Comparison of ENCODE assay signal across 36 cellular contexts in genomic region chr14:35975814-35976213, GRCh38.
"Had no signal": no experiment of that assay in that cellular context is flagged by ENCODE, and none has a peak within 500 bp of the region (broad histone marks: within the 10 kb centered on the region; RNA-seq: fewer than 3 reads in every experiment).

No MANE protein-coding gene starts in this region.

- H3K36me3 ChIP-seq: adrenal gland, brain microvascular endothelial cell, breast epithelium, WERI-Rb-1 had no signal

- H3K36me3 Mint-ChIP-seq: activated CD8-positive, alpha-beta memory T cell treated with anti-CD3 and anti-CD28 coated beads, Interleukin-2, amount 10 ng/mL, durations not matched to agents 7 days and 5 days; activated naive CD4-positive, alpha-beta T cell treated with anti-CD3 and anti-CD28 coated beads, Interleukin-2, amount 50 U/mL, for 72 hours; activated naive CD8-positive, alpha-beta T cell treated with anti-CD3 and anti-CD28 coated beads for 36 hours had no signal

- H3K27ac ChIP-seq: adrenal gland, body of pancreas, brain microvascular endothelial cell, breast epithelium, WERI-Rb-1 had no signal

- H3K4me1 Mint-ChIP-seq: activated CD4-positive, alpha-beta memory T cell treated with anti-CD3 and anti-CD28 coated beads, Interleukin-2, amount 10 ng/mL, durations not matched to agents 7 days and 5 days; activated CD4-positive, alpha-beta T cell treated with anti-CD3 and anti-CD28 coated beads for 36 hours; activated CD4-positive, alpha-beta T cell treated with anti-CD3 and anti-CD28 coated beads, Interleukin-2, amount 10 ng/mL, durations not matched to agents 7 days and 5 days; activated CD8-positive, alpha-beta memory T cell treated with anti-CD3 and anti-CD28 coated beads, Interleukin-2, amount 10 ng/mL, durations not matched to agents 7 days and 5 days; activated naive CD8-positive, alpha-beta T cell treated with anti-CD3 and anti-CD28 coated beads for 36 hours; WTC11 had no signal

- FAIRE-seq: astrocyte had no signal

- H3K4me3 ChIP-seq: adrenal gland, body of pancreas, breast epithelium had no signal

- H3K27ac Mint-ChIP-seq: activated CD4-positive, alpha-beta memory T cell treated with anti-CD3 and anti-CD28 coated beads, Interleukin-2, amount 10 ng/mL, durations not matched to agents 7 days and 5 days; activated CD4-positive, alpha-beta T cell treated with anti-CD3 and anti-CD28 coated beads for 36 hours; activated CD4-positive, alpha-beta T cell treated with anti-CD3 and anti-CD28 coated beads, Interleukin-2, amount 10 ng/mL, durations not matched to agents 7 days and 5 days; activated CD8-positive, alpha-beta memory T cell treated with anti-CD3 and anti-CD28 coated beads, Interleukin-2, amount 10 ng/mL, durations not matched to agents 7 days and 5 days; activated CD8-positive, alpha-beta T cell treated with anti-CD3 and anti-CD28 coated beads, Interleukin-2, amount 10 ng/mL, durations not matched to agents 7 days and 5 days; activated naive CD4-positive, alpha-beta T cell treated with anti-CD3 and anti-CD28 coated beads for 36 hours; activated naive CD4-positive, alpha-beta T cell treated with anti-CD3 and anti-CD28 coated beads, Interleukin-2, amount 50 U/mL, for 72 hours; activated naive CD8-positive, alpha-beta T cell treated with anti-CD3 and anti-CD28 coated beads for 36 hours; activated T-cell treated with anti-CD3 and anti-CD28 coated beads, Interleukin-2, amount 50 U/mL, for 24 hours; T-helper 1 cell treated with Interleukin-12 subunit alpha and Interleukin-12 subunit beta and Interleukin-4 antibody, amounts not matched to agents 30 μg/mL and 1 μg/mL, for 36 hours; T-helper 2 cell treated with Interferon-gamma antibody and Interleukin-4, amounts not matched to agents 5 μg/mL and 100 μg/mL, for 36 hours; WTC11 had no signal

- H3K27me3 ChIP-seq: adrenal gland, body of pancreas, brain microvascular endothelial cell, breast epithelium had no signal

- ATAC-seq: activated CD4-positive, alpha-beta T cell treated with anti-CD3 and anti-CD28 coated beads for 36 hours; activated CD4-positive, CD25-positive, alpha-beta regulatory T cell treated with anti-CD3 and anti-CD28 coated beads, Interleukin-2, amount 50 U/mL, for 24 hours; activated CD8-positive, alpha-beta memory T cell treated with anti-CD3 and anti-CD28 coated beads, Interleukin-2, amount 10 ng/mL, durations not matched to agents 7 days and 5 days; activated CD8-positive, alpha-beta T cell treated with anti-CD3 and anti-CD28 coated beads, Interleukin-2, amount 10 ng/mL, durations not matched to agents 7 days and 5 days; activated naive CD4-positive, alpha-beta T cell treated with anti-CD3 and anti-CD28 coated beads, Interleukin-2, amount 50 U/mL, for 72 hours; body of pancreas; WTC11 had no signal

- H3K9me3 ChIP-seq: adrenal gland, body of pancreas had no signal

- H3K9me3 Mint-ChIP-seq: activated CD4-positive, alpha-beta memory T cell treated with anti-CD3 and anti-CD28 coated beads, Interleukin-2, amount 10 ng/mL, durations not matched to agents 7 days and 5 days; activated naive CD4-positive, alpha-beta T cell treated with anti-CD3 and anti-CD28 coated beads, Interleukin-2, amount 50 U/mL, for 72 hours; activated naive CD8-positive, alpha-beta T cell treated with anti-CD3 and anti-CD28 coated beads for 36 hours; T-helper 1 cell treated with Interleukin-12 subunit alpha and Interleukin-12 subunit beta and Interleukin-4 antibody, amounts not matched to agents 30 μg/mL and 1 μg/mL, for 36 hours had no signal

- DNase-seq: activated CD4-positive, alpha-beta memory T cell treated with anti-CD3 and anti-CD28 coated beads, Interleukin-2, amount 10 ng/mL, durations not matched to agents 7 days and 5 days; activated CD4-positive, alpha-beta T cell treated with anti-CD3 and anti-CD28 coated beads for 1 hour; activated CD4-positive, alpha-beta T cell treated with anti-CD3 and anti-CD28 coated beads for 36 hours; activated CD4-positive, alpha-beta T cell treated with anti-CD3 and anti-CD28 coated beads for 48 hours; activated CD4-positive, alpha-beta T cell treated with anti-CD3 and anti-CD28 coated beads, Interleukin-2, amount 10 ng/mL, durations not matched to agents 7 days and 5 days; activated CD4-positive, alpha-beta T cell treated with anti-CD3 and anti-CD28 coated beads, Interleukin-2, amount 50 U/mL, for 48 hours; activated CD4-positive, CD25-positive, alpha-beta regulatory T cell; activated CD8-positive, alpha-beta memory T cell treated with anti-CD3 and anti-CD28 coated beads for 24 hours; activated CD8-positive, alpha-beta memory T cell treated with anti-CD3 and anti-CD28 coated beads, Interleukin-2, amount 10 ng/mL, durations not matched to agents 7 days and 5 days; activated CD8-positive, alpha-beta memory T cell treated with anti-CD3 and anti-CD28 coated beads, Interleukin-2, amount 50 U/mL, for 48 hours; activated CD8-positive, alpha-beta T cell treated with anti-CD3 and anti-CD28 coated beads, Interleukin-2, amount 10 ng/mL, durations not matched to agents 7 days and 5 days; activated effector memory CD4-positive, alpha-beta T cell treated with anti-CD3 and anti-CD28 coated beads, Interleukin-2, amount 50 U/mL, for 16 hours; activated gamma-delta T cell treated with Interleukin-2 at 50 U/mL for 16 hours; activated naive CD4-positive, alpha-beta T cell; activated naive CD4-positive, alpha-beta T cell treated with anti-CD3 and anti-CD28 coated beads for 36 hours; activated naive CD4-positive, alpha-beta T cell treated with anti-CD3 and anti-CD28 coated beads, Interleukin-2, amount 50 U/mL, for 16 hours; activated naive CD8-positive, alpha-beta T cell treated with anti-CD3 and anti-CD28 coated beads for 36 hours; activated T-cell treated with anti-CD3 and anti-CD28 coated beads, Interleukin-2, amount 50 U/mL, for 24 hours; activated T-cell treated with anti-CD3 and anti-CD28 coated beads, Interleukin-2, amount 50 U/mL, for 48 hours; adrenal gland; amniotic stem cell; aorta; body of pancreas; brain microvascular endothelial cell; central memory CD4-positive, alpha-beta T cell; T-helper 1 cell; T-helper 2 cell; T-helper 9 cell; WERI-Rb-1 had no signal

- H3K4me1 ChIP-seq: adrenal gland, body of pancreas, breast epithelium had no signal

- H3K27me3 Mint-ChIP-seq: activated CD4-positive, alpha-beta T cell treated with anti-CD3 and anti-CD28 coated beads, Interleukin-2, amount 10 ng/mL, durations not matched to agents 7 days and 5 days; activated T-cell treated with anti-CD3 and anti-CD28 coated beads, Interleukin-2, amount 50 U/mL, for 24 hours had no signal

- H3K4me3 Mint-ChIP-seq: activated CD4-positive, alpha-beta memory T cell treated with anti-CD3 and anti-CD28 coated beads, Interleukin-2, amount 10 ng/mL, durations not matched to agents 7 days and 5 days; activated CD4-positive, alpha-beta T cell treated with anti-CD3 and anti-CD28 coated beads for 36 hours; activated CD4-positive, alpha-beta T cell treated with anti-CD3 and anti-CD28 coated beads, Interleukin-2, amount 10 ng/mL, durations not matched to agents 7 days and 5 days; activated CD8-positive, alpha-beta memory T cell treated with anti-CD3 and anti-CD28 coated beads, Interleukin-2, amount 10 ng/mL, durations not matched to agents 7 days and 5 days; activated CD8-positive, alpha-beta T cell treated with anti-CD3 and anti-CD28 coated beads, Interleukin-2, amount 10 ng/mL, durations not matched to agents 7 days and 5 days; activated naive CD4-positive, alpha-beta T cell treated with anti-CD3 and anti-CD28 coated beads for 36 hours; activated naive CD8-positive, alpha-beta T cell treated with anti-CD3 and anti-CD28 coated beads for 36 hours; activated T-cell treated with anti-CD3 and anti-CD28 coated beads, Interleukin-2, amount 50 U/mL, for 24 hours; T-helper 1 cell treated with Interleukin-12 subunit alpha and Interleukin-12 subunit beta and Interleukin-4 antibody, amounts not matched to agents 30 μg/mL and 1 μg/mL, for 36 hours; T-helper 2 cell treated with Interferon-gamma antibody and Interleukin-4, amounts not matched to agents 5 μg/mL and 100 μg/mL, for 36 hours; WTC11 had no signal
